1 cellular context compared by ENCODE assay signal in the genomic region with DNA sequence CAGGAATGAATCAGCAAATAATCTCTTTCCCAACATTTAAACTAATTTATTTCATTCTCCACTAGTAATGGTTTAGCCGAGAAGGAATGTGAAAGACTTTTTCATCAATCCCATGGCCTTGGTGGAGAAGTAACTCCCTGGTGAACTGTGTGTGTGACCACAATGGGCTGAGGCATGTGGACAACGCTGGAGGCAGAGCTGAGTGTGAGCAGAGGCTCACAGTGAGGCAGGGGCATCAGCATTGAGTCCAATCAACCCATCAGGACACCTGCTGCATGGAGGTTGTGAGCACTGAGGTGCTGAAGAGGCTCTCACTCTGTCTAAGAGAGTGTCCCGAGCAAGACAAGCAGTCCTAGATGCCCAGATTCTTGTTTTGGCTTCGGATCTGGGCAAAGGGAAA.
TF ChIP-seq lines count a peak whose summit lies in the region.

No MANE protein-coding gene starts in this region.

TF ChIP-seq in GM23338, 12 proteins besides CTCF, POLR2A, EP300 and RAD21 (continued from another document):
- TF ChIP-seq, protein P1, sequence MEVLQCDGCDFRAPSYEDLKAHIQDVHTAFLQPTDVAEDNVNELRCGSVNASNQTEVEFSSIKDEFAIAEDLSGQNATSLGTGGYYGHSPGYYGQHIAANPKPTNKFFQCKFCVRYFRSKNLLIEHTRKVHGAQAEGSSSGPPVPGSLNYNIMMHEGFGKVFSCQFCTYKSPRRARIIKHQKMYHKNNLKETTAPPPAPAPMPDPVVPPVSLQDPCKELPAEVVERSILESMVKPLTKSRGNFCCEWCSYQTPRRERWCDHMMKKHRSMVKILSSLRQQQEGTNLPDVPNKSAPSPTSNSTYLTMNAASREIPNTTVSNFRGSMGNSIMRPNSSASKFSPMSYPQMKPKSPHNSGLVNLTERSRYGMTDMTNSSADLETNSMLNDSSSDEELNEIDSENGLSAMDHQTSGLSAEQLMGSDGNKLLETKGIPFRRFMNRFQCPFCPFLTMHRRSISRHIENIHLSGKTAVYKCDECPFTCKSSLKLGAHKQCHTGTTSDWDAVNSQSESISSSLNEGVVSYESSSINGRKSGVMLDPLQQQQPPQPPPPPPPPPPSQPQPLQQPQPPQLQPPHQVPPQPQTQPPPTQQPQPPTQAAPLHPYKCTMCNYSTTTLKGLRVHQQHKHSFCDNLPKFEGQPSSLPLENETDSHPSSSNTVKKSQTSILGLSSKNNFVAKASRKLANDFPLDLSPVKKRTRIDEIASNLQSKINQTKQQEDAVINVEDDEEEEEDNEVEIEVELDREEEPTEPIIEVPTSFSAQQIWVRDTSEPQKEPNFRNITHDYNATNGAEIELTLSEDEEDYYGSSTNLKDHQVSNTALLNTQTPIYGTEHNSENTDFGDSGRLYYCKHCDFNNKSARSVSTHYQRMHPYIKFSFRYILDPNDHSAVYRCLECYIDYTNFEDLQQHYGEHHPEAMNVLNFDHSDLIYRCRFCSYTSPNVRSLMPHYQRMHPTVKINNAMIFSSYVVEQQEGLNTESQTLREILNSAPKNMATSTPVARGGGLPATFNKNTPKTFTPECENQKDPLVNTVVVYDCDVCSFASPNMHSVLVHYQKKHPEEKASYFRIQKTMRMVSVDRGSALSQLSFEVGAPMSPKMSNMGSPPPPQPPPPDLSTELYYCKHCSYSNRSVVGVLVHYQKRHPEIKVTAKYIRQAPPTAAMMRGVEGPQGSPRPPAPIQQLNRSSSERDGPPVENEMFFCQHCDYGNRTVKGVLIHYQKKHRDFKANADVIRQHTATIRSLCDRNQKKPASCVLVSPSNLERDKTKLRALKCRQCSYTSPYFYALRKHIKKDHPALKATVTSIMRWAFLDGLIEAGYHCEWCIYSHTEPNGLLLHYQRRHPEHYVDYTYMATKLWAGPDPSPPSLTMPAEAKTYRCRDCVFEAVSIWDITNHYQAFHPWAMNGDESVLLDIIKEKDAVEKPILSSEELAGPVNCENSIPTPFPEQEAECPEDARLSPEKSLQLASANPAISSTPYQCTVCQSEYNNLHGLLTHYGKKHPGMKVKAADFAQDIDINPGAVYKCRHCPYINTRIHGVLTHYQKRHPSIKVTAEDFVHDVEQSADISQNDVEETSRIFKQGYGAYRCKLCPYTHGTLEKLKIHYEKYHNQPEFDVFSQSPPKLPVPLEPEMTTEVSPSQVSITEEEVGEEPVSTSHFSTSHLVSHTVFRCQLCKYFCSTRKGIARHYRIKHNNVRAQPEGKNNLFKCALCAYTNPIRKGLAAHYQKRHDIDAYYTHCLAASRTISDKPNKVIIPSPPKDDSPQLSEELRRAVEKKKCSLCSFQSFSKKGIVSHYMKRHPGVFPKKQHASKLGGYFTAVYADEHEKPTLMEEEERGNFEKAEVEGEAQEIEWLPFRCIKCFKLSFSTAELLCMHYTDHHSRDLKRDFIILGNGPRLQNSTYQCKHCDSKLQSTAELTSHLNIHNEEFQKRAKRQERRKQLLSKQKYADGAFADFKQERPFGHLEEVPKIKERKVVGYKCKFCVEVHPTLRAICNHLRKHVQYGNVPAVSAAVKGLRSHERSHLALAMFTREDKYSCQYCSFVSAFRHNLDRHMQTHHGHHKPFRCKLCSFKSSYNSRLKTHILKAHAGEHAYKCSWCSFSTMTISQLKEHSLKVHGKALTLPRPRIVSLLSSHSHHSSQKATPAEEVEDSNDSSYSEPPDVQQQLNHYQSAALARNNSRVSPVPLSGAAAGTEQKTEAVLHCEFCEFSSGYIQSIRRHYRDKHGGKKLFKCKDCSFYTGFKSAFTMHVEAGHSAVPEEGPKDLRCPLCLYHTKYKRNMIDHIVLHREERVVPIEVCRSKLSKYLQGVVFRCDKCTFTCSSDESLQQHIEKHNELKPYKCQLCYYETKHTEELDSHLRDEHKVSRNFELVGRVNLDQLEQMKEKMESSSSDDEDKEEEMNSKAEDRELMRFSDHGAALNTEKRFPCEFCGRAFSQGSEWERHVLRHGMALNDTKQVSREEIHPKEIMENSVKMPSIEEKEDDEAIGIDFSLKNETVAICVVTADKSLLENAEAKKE (CRISPR knock-in tag; IDR thresholded peaks at IDR 0.05): no peak
- no peak for TF ChIP-seq EZH2 (IDR thresholded peaks at IDR 0.05; ENCODE audit: low read depth, unreplicated experiment)
- no peak for TF ChIP-seq JUNB (IDR thresholded peaks at IDR 0.05; ENCODE audit: unreplicated experiment)
- TF ChIP-seq NANOG (IDR thresholded peaks at IDR 0.05; ENCODE audit: borderline replicate concordance): no peak
- TF ChIP-seq, protein P2, sequence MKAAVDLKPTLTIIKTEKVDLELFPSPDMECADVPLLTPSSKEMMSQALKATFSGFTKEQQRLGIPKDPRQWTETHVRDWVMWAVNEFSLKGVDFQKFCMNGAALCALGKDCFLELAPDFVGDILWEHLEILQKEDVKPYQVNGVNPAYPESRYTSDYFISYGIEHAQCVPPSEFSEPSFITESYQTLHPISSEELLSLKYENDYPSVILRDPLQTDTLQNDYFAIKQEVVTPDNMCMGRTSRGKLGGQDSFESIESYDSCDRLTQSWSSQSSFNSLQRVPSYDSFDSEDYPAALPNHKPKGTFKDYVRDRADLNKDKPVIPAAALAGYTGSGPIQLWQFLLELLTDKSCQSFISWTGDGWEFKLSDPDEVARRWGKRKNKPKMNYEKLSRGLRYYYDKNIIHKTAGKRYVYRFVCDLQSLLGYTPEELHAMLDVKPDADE (IDR thresholded peaks at IDR 0.05): no peak
- no peak for TF ChIP-seq ZNF331 (CRISPR knock-in tag; IDR thresholded peaks at IDR 0.05; ENCODE audit: low read depth)
- TF ChIP-seq EZH2phosphoT487 (IDR thresholded peaks at IDR 0.05; ENCODE audit: unreplicated experiment): no peak
- TF ChIP-seq CREB1 (CRISPR knock-in tag; IDR thresholded peaks at IDR 0.05; ENCODE audit: low read depth): no peak
- no peak for TF ChIP-seq POLR2AphosphoS5 (IDR thresholded peaks at IDR 0.05; ENCODE audit: low read depth)
